Comparison of ENCODE assay signal across 18 cellular contexts in the genomic region with DNA sequence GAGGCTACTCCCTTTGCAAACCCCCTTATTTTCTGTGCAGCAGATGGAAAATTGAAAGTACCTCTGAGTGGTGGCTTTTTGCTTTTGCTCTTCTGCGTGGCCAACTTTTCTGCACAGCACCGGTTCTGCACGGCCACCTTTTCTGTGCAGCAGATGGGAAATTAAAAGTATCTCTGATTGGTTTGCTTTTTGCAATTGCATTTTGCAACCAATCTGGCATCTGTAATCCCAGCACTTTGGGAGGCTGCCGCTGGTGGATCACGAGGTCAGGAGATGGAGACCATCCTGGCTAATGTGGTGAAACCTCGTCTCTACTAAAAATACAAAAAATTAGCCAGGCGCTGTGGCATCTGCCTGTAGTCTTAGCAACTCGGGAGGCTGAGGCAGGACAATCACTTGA.
DNase-seq lines count a peak whose midpoint lies in the region; ATAC-seq and TF ChIP-seq lines count a peak whose summit lies in the region.
"Had no signal": no experiment of that assay in that cellular context is flagged by ENCODE, and none has a peak within 500 bp of the region (broad histone marks: within the 10 kb centered on the region; RNA-seq: fewer than 3 reads in every experiment).

No MANE protein-coding gene starts in this region.

- no peaks in the 10 kb centered on the region for H3K27me3 ChIP-seq in SK-N-SH (ENCODE audit: insufficient read depth)
- no peaks in the 10 kb centered on the region for H3K27me3 ChIP-seq in tibial nerve
- H3K27me3 ChIP-seq: BLaER1 had no signal

- H3K4me2 ChIP-seq in SK-N-SH, result peak overlapping the region; percentile 47; the same call in 1 of the 2 replicates
- H3K4me2 ChIP-seq: BLaER1 had no signal

- DNase-seq in SK-N-SH (no peak), left lobe of liver (ENCODE audit: low spot score) (no peak), progenitor cell of endocrine pancreas (ENCODE audit: low spot score, unreplicated experiment) (no peak), tibial nerve (ENCODE audit: low spot score in 2 of 2) (no peak)
- DNase-seq: Caco-2; CD4-positive, CD25-positive, alpha-beta regulatory T cell; CD8-positive, alpha-beta T cell; DMS153; DND-41; GM23248; H9 had no signal

- H3K36me3 ChIP-seq in SK-N-SH (replicated peaks in 1 of 2; ENCODE audit: control insufficient read depth in 1 of 2, insufficient read depth in 2 of 2, low read length in 1 of 2) (no peaks in the 10 kb centered on the region), tibial nerve (no peaks in the 10 kb centered on the region)
- H3K36me3 ChIP-seq: BLaER1 had no signal

- peak overlapping the region; percentile 16 for H3K4me3 Mint-ChIP-seq in progenitor cell of endocrine pancreas (ENCODE audit: low read depth)
- H3K4me3 Mint-ChIP-seq: B cell; CD4-positive, CD25-positive, alpha-beta regulatory T cell; CD8-positive, alpha-beta T cell; H9 had no signal

- TF ChIP-seq EP300 in SK-N-SH (IDR thresholded peaks at IDR 0.05; ENCODE audit: borderline replicate concordance in 1 of 2, low read depth in 1 of 2, low read length in 1 of 2), result no peak
- TF ChIP-seq EP300 in tibial nerve (IDR thresholded peaks at IDR 0.05), result no peak

- ATAC-seq in SK-N-SH treated with all-trans-retinoic acid at 6 μM for 48 hours (no peak), left lobe of liver (peak; percentile 72), HG03442 (IDR thresholded peaks at IDR 0.05; ENCODE audit: unreplicated experiment) (no peak)
- ATAC-seq: CD8-positive, alpha-beta T cell; HCT116 had no signal

- 12% methylated on average over 8 of the region's 8 CpGs for WGBS in SK-N-SH (ENCODE audit: low lambda C conversion rate)
- 88 to 92% methylated on average over 8 of the region's 8 CpGs for WGBS in tibial nerve, 2 donors

- no peak overlapping the region for H2AFZ ChIP-seq in SK-N-SH (ENCODE audit: low read depth)
- H2AFZ ChIP-seq: GM23248 had no signal

- no peaks in the 10 kb centered on the region for H3F3A ChIP-seq in SK-N-SH (replicated peaks; ENCODE audit: insufficient read depth)

- H4K20me1 ChIP-seq in SK-N-SH (ENCODE audit: insufficient read depth), result no peaks in the 10 kb centered on the region
- H4K20me1 ChIP-seq: BLaER1 had no signal

- H3K36me3 Mint-ChIP-seq in progenitor cell of endocrine pancreas (ENCODE audit: insufficient read depth), result peaks cover 3% of the 10 kb centered on the region
- H3K36me3 Mint-ChIP-seq: CD4-positive, CD25-positive, alpha-beta regulatory T cell; CD8-positive, alpha-beta T cell had no signal

- H3K9me3 Mint-ChIP-seq in progenitor cell of endocrine pancreas (ENCODE audit: low read depth), result peaks cover 7% of the 10 kb centered on the region

- no peak for TF ChIP-seq POLR2A in tibial nerve (IDR thresholded peaks at IDR 0.05)

- H3K4me3 ChIP-seq in SK-N-SH (ENCODE audit: low read depth in 2 of 2, low read length in 1 of 2) (no peak overlapping the region; a peak in 1 of 4 replicates), tibial nerve (no peak overlapping the region)
- H3K4me3 ChIP-seq: BLaER1, GM23248 had no signal

- H3K79me2 ChIP-seq in SK-N-SH (ENCODE audit: insufficient read depth), result no peaks in the 10 kb centered on the region

- no peak for TF ChIP-seq RAD21 in SK-N-SH (IDR thresholded peaks at IDR 0.05; ENCODE audit: low read length)

- H3K9ac ChIP-seq in SK-N-SH, result no peak overlapping the region
- H3K9ac ChIP-seq: BLaER1, GM23248 had no signal

- H3K9me2 ChIP-seq in SK-N-SH, result no peaks in the 10 kb centered on the region

- CTCF ChIA-PET in SK-N-SH (lab: Yijun Ruan, JAX), result no interaction called here

- TF ChIP-seq CTCF in SK-N-SH (IDR thresholded peaks at IDR 0.05), result no peak
- no peak for TF ChIP-seq CTCF in progenitor cell of endocrine pancreas (IDR thresholded peaks at IDR 0.05; ENCODE audit: unreplicated experiment)
- TF ChIP-seq CTCF in tibial nerve (IDR thresholded peaks at IDR 0.05), result no peak

- no peaks in the 10 kb centered on the region for H3K27me3 Mint-ChIP-seq in progenitor cell of endocrine pancreas

- peaks cover 19% of the 10 kb centered on the region for H3K4me1 Mint-ChIP-seq in progenitor cell of endocrine pancreas (ENCODE audit: low read depth)
- H3K4me1 Mint-ChIP-seq: B cell; CD4-positive, CD25-positive, alpha-beta regulatory T cell; H9 had no signal

- no peak overlapping the region for H3K27ac Mint-ChIP-seq in progenitor cell of endocrine pancreas
- H3K27ac Mint-ChIP-seq: B cell; CD4-positive, CD25-positive, alpha-beta regulatory T cell; CD8-positive, alpha-beta T cell; H9 had no signal

- no peak overlapping the region for H3K27ac ChIP-seq in SK-N-SH (ENCODE audit: low read depth in 2 of 2, low read length in 1 of 2)
- H3K27ac ChIP-seq in tibial nerve, result no peak overlapping the region
- H3K27ac ChIP-seq: 22Rv1, BLaER1, C4-2B, GM23248 had no signal

- H3K4me1 ChIP-seq in SK-N-SH (ENCODE audit: control insufficient read depth in 1 of 2, insufficient read depth in 2 of 2, low read depth in 1 of 2, low read length in 1 of 2) (no peaks in the 10 kb centered on the region), tibial nerve (no peaks in the 10 kb centered on the region)
- H3K4me1 ChIP-seq: BLaER1, Caco-2 had no signal

- POLR2A ChIA-PET in SK-N-SH (lab: Yijun Ruan, JAX), result no interaction called here

- H3K9me3 ChIP-seq in SK-N-SH (no peaks in the 10 kb centered on the region), tibial nerve (peaks cover 0 to 9% (median 0%) of the 10 kb centered on the region in 4 donors)
- H3K9me3 ChIP-seq: Caco-2 had no signal

TF ChIP-seq in SK-N-SH, 30 proteins besides CTCF, POLR2A, EP300 and RAD21 (continues in another document):
- TF ChIP-seq TEAD4 (IDR thresholded peaks at IDR 0.05; ENCODE audit: borderline replicate concordance, insufficient read depth) (no peak), POLR2AphosphoS5 (IDR thresholded peaks at IDR 0.05; ENCODE audit: low read depth, low read length) (no peak), JUND (IDR thresholded peaks at IDR 0.05) (no peak)
- TF ChIP-seq, protein P1, sequence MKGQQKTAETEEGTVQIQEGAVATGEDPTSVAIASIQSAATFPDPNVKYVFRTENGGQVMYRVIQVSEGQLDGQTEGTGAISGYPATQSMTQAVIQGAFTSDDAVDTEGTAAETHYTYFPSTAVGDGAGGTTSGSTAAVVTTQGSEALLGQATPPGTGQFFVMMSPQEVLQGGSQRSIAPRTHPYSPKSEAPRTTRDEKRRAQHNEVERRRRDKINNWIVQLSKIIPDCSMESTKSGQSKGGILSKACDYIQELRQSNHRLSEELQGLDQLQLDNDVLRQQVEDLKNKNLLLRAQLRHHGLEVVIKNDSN (IDR thresholded peaks at IDR 0.05; ENCODE audit: borderline replicate concordance, low read depth), result no peak

TF ChIP-seq in SK-N-SH treated with all-trans-retinoic acid at 6 μM for 48 hours, 23 proteins besides CTCF, POLR2A, EP300 and RAD21:
- no peak for TF ChIP-seq ZNF565 (CRISPR knock-in tag; conservative IDR thresholded peaks at IDR 0.05; ENCODE audit: low read depth)
- TF ChIP-seq BACH2 (CRISPR knock-in tag; IDR thresholded peaks at IDR 0.05; ENCODE audit: borderline replicate concordance), result no peak
- TF ChIP-seq, protein P2, sequence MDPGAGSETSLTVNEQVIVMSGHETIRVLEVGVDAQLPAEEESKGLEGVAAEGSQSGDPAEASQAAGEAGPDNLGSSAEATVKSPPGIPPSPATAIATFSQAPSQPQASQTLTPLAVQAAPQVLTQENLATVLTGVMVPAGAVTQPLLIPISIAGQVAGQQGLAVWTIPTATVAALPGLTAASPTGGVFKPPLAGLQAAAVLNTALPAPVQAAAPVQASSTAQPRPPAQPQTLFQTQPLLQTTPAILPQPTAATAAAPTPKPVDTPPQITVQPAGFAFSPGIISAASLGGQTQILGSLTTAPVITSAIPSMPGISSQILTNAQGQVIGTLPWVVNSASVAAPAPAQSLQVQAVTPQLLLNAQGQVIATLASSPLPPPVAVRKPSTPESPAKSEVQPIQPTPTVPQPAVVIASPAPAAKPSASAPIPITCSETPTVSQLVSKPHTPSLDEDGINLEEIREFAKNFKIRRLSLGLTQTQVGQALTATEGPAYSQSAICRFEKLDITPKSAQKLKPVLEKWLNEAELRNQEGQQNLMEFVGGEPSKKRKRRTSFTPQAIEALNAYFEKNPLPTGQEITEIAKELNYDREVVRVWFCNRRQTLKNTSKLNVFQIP (CRISPR knock-in tag; IDR thresholded peaks at IDR 0.05; ENCODE audit: borderline replicate concordance, low read depth), result no peak
